ENCODE assay signal across 9 cellular contexts in genomic region chr9:129143461-129143927, GRCh38. TPM values are rescaled to one million over a fixed set of nuclear protein-coding genes. Genes with fewer than 3 reads are reported as not detected.
DNase-seq lines count a peak whose midpoint lies in the region; ATAC-seq, FAIRE-seq and TF ChIP-seq lines count a peak whose summit lies in the region.
"Had no signal": no experiment of that assay in that cellular context is flagged by ENCODE, and none has a peak within 500 bp of the region (broad histone marks: within the 10 kb centered on the region; RNA-seq: fewer than 3 reads in every experiment).

No MANE protein-coding gene starts in this region.

- no peaks in the 10 kb centered on the region for H3K36me3 ChIP-seq in body of pancreas (replicated peaks in 1 of 2; ENCODE audit: insufficient read depth in 1 of 2, low read depth in 2 of 2)
- H3K36me3 ChIP-seq in keratinocyte (ENCODE audit: control insufficient read depth in 2 of 2, extremely low read depth in 1 of 2, insufficient read depth in 2 of 2, low read length in 2 of 2) = peaks cover 18 to 28% of the 10 kb centered on the region in 2 experiments
- peaks cover 24% of the 10 kb centered on the region for H3K36me3 ChIP-seq in CD8-positive, alpha-beta memory T cell (ENCODE audit: insufficient read depth, low read length)

- H3K79me2 ChIP-seq in keratinocyte (ENCODE audit: control insufficient read depth, insufficient read depth, low read length) = peaks cover 6% of the 10 kb centered on the region

- no peak for DNase-seq in HFFc6
- DNase-seq in body of pancreas = peak in 3 of 4 donors; percentile 45 to 69 (median 51)
- DNase-seq in keratinocyte (ENCODE audit: low read depth, low spot score) = no peak
- no peak for DNase-seq in stimulated activated naive B cell treated with anti-CD40 and anti-IgM and Interleukin-4, amounts not matched to agents 10 μg/mL and 1 μg/mL and 100 μg/mL, for 72 hours
- no peak for DNase-seq in GM19240 (ENCODE audit: insufficient read length, low spot score)
- DNase-seq in CD8-positive, alpha-beta memory T cell = no peak
- no peak for DNase-seq in 8988T
- no peak for DNase-seq in stimulated activated naive CD8-positive, alpha-beta T cell treated with anti-CD3 and anti-CD28 coated beads, Interleukin-15, amount 100 ng/mL, for 72 hours

- no peak overlapping the region for H2AFZ ChIP-seq in keratinocyte (ENCODE audit: control insufficient read depth, low read length)

- intact Hi-C loops in body of pancreas (cut with DNase I) = loop anchor here (2.0 kb wide), 1 partner anchor 29 kb away; no protein-coding TSS in a partner anchor

- no peaks in the 10 kb centered on the region for H3K9me3 Mint-ChIP-seq in HFFc6
- H3K9me3 Mint-ChIP-seq in stimulated activated naive B cell treated with anti-CD40 and anti-IgM and Interleukin-4, amounts not matched to agents 10 μg/mL and 1 μg/mL and 100 μg/mL, for 72 hours = no peaks in the 10 kb centered on the region
- no peaks in the 10 kb centered on the region for H3K9me3 Mint-ChIP-seq in CD8-positive, alpha-beta memory T cell
- H3K9me3 Mint-ChIP-seq in stimulated activated naive CD8-positive, alpha-beta T cell treated with anti-CD3 and anti-CD28 coated beads, Interleukin-15, amount 100 ng/mL, for 72 hours = no peaks in the 10 kb centered on the region
- H3K9me3 Mint-ChIP-seq: immature natural killer cell had no signal

- H3K27me3 Mint-ChIP-seq in HFFc6 (ENCODE audit: insufficient read depth) = peaks cover 2% of the 10 kb centered on the region; the same call in 1 of the 2 replicates
- no peaks in the 10 kb centered on the region for H3K27me3 Mint-ChIP-seq in stimulated activated naive B cell treated with anti-CD40 and anti-IgM and Interleukin-4, amounts not matched to agents 10 μg/mL and 1 μg/mL and 100 μg/mL, for 72 hours
- peaks cover 0 to 1% of the 10 kb centered on the region in 2 donors for H3K27me3 Mint-ChIP-seq in CD8-positive, alpha-beta memory T cell
- H3K27me3 Mint-ChIP-seq in stimulated activated naive CD8-positive, alpha-beta T cell treated with anti-CD3 and anti-CD28 coated beads, Interleukin-15, amount 100 ng/mL, for 72 hours = no peaks in the 10 kb centered on the region

- H3K9me3 ChIP-seq in body of pancreas (no peaks in the 10 kb centered on the region), keratinocyte (ENCODE audit: control insufficient read depth, low read depth, low read length) (no peaks in the 10 kb centered on the region)
- no peaks in the 10 kb centered on the region for H3K9me3 ChIP-seq in CD8-positive, alpha-beta memory T cell (ENCODE audit: low read length)

- ATAC-seq in body of pancreas = no peak
- ATAC-seq in stimulated activated naive B cell treated with anti-CD40 and anti-IgM and Interleukin-4, amounts not matched to agents 10 μg/mL and 1 μg/mL and 100 μg/mL, for 72 hours (replicated peaks) = no peak
- no peak for ATAC-seq in stimulated activated naive CD8-positive, alpha-beta T cell treated with anti-CD3 and anti-CD28 coated beads, Interleukin-15, amount 100 ng/mL, for 72 hours

- WGBS in body of pancreas, 2 donors = 37 to 49% methylated on average over 6 to 10 of the region's 11 CpGs

- peak overlapping the region; percentile 45 for H3K4me2 ChIP-seq in keratinocyte (ENCODE audit: control insufficient read depth, extremely low read depth, insufficient read depth, low read depth, low read length)

- peak overlapping the region; percentile 76 for H3K4me3 Mint-ChIP-seq in HFFc6
- peak overlapping the region; percentile 21 to 32 for H3K4me3 Mint-ChIP-seq in stimulated activated naive B cell treated with anti-CD40 and anti-IgM and Interleukin-4, amounts not matched to agents 10 μg/mL and 1 μg/mL and 100 μg/mL, for 72 hours
- no peak overlapping the region for H3K4me3 Mint-ChIP-seq in CD8-positive, alpha-beta memory T cell
- H3K4me3 Mint-ChIP-seq in stimulated activated naive CD8-positive, alpha-beta T cell treated with anti-CD3 and anti-CD28 coated beads, Interleukin-15, amount 100 ng/mL, for 72 hours = no peak overlapping the region

- H3K9me1 ChIP-seq in keratinocyte (ENCODE audit: control insufficient read depth, extremely low read depth, insufficient read depth, low read length) = peaks cover 2% of the 10 kb centered on the region

- dilution Hi-C loops in keratinocyte (cut with MboI; ENCODE audit: extremely low pct_ligation_motif_present, low sequenced_read_pairs) = no loop called here

- POLR2A ChIA-PET in CD8-positive, alpha-beta memory T cell (lab: Charles Lee) = interaction anchor here (0.8 to 1.2 kb wide), 4 partner anchors 13 to 482 kb away, joined by 3 to 10 read pairs (median 4); partner anchors contain the start of genes IER5L and NTMT1

- peak overlapping the region; percentile 97 for H3K27ac Mint-ChIP-seq in HFFc6
- H3K27ac Mint-ChIP-seq in stimulated activated naive B cell treated with anti-CD40 and anti-IgM and Interleukin-4, amounts not matched to agents 10 μg/mL and 1 μg/mL and 100 μg/mL, for 72 hours = peak overlapping the region; percentile 47
- peak overlapping the region in 2 of 8 donors; percentile 39 to 90 for H3K27ac Mint-ChIP-seq in CD8-positive, alpha-beta memory T cell
- H3K27ac Mint-ChIP-seq in stimulated activated naive CD8-positive, alpha-beta T cell treated with anti-CD3 and anti-CD28 coated beads, Interleukin-15, amount 100 ng/mL, for 72 hours = no peak overlapping the region

- H3K27ac ChIP-seq in body of pancreas = peak overlapping the region; percentile 55 to 100 (median 98)
- H3K27ac ChIP-seq in keratinocyte (ENCODE audit: control insufficient read depth, insufficient read depth, low read length) = no peak overlapping the region
- H3K27ac ChIP-seq in CD8-positive, alpha-beta memory T cell (ENCODE audit: low read depth, low read length) = no peak overlapping the region

- TF ChIP-seq CTCF in HFFc6 (IDR thresholded peaks at IDR 0.05) = no peak
- TF ChIP-seq CTCF in body of pancreas (IDR thresholded peaks at IDR 0.05) = no peak
- no peak for TF ChIP-seq CTCF in keratinocyte (optimal IDR thresholded peaks at IDR 0.05 in 1 of 3, IDR thresholded peaks at IDR 0.05 in 1 of 3, conservative IDR thresholded peaks at IDR 0.05 in 1 of 3; ENCODE audit: extremely low read depth in 1 of 3, insufficient read depth in 2 of 3, low read length in 3 of 3)

- H3K4me1 Mint-ChIP-seq in HFFc6 (ENCODE audit: low read depth) = peaks cover 85% of the 10 kb centered on the region
- peaks cover 49 to 60% of the 10 kb centered on the region in 2 donors for H3K4me1 Mint-ChIP-seq in stimulated activated naive B cell treated with anti-CD40 and anti-IgM and Interleukin-4, amounts not matched to agents 10 μg/mL and 1 μg/mL and 100 μg/mL, for 72 hours
- H3K4me1 Mint-ChIP-seq in CD8-positive, alpha-beta memory T cell = peaks cover 28 to 47% (median 29%) of the 10 kb centered on the region in 3 donors
- peaks cover 55% of the 10 kb centered on the region for H3K4me1 Mint-ChIP-seq in stimulated activated naive CD8-positive, alpha-beta T cell treated with anti-CD3 and anti-CD28 coated beads, Interleukin-15, amount 100 ng/mL, for 72 hours

- H3K4me3 ChIP-seq in body of pancreas (no peak overlapping the region), keratinocyte (ENCODE audit: control insufficient read depth in 2 of 3, extremely low read depth in 1 of 3, insufficient read depth in 2 of 3, low read depth in 1 of 3, low read length in 3 of 3) (no peak overlapping the region)
- no peak overlapping the region for H3K4me3 ChIP-seq in CD8-positive, alpha-beta memory T cell (ENCODE audit: low read length)

- no peak overlapping the region for H3K9ac ChIP-seq in keratinocyte (ENCODE audit: control insufficient read depth, extremely low read depth, insufficient read depth, low read length)

- H3K36me3 Mint-ChIP-seq in HFFc6 (ENCODE audit: low read depth) = peaks cover 6% of the 10 kb centered on the region; the same call in 1 of the 2 replicates
- peaks cover 27 to 31% of the 10 kb centered on the region in 2 donors for H3K36me3 Mint-ChIP-seq in stimulated activated naive B cell treated with anti-CD40 and anti-IgM and Interleukin-4, amounts not matched to agents 10 μg/mL and 1 μg/mL and 100 μg/mL, for 72 hours
- H3K36me3 Mint-ChIP-seq in CD8-positive, alpha-beta memory T cell = peaks cover 0 to 33% (median 2%) of the 10 kb centered on the region in 3 donors

- CTCF ChIA-PET in CD8-positive, alpha-beta memory T cell (lab: Charles Lee) = interaction anchor here (0.7 to 7.8 kb wide), 28 partner anchors 8 to 583 kb away, joined by 3 to 122 read pairs (median 5); partner anchors contain the start of genes C9orf50 and NTMT1

- H4K20me1 ChIP-seq in keratinocyte (ENCODE audit: control insufficient read depth, extremely low read depth, insufficient read depth, low read length) = no peaks in the 10 kb centered on the region

- no peak for TF ChIP-seq POLR2A in body of pancreas (IDR thresholded peaks at IDR 0.05)

- H3K4me1 ChIP-seq in body of pancreas (peaks cover 71% of the 10 kb centered on the region), keratinocyte (ENCODE audit: control insufficient read depth, extremely low read depth, insufficient read depth, low read length) (peaks cover 48% of the 10 kb centered on the region)
- H3K4me1 ChIP-seq in CD8-positive, alpha-beta memory T cell (ENCODE audit: insufficient read depth, low read length) = peaks cover 38% of the 10 kb centered on the region

- FAIRE-seq in keratinocyte (lab: Jason Lieb, UNC) = no peak

- no peaks in the 10 kb centered on the region for H3K27me3 ChIP-seq in body of pancreas
- H3K27me3 ChIP-seq in keratinocyte (ENCODE audit: control insufficient read depth, extremely low read depth, insufficient read depth, low read length) = no peaks in the 10 kb centered on the region
- H3K27me3 ChIP-seq in CD8-positive, alpha-beta memory T cell (ENCODE audit: insufficient read depth, low read length, poor library complexity, severe bottlenecking) = no peaks in the 10 kb centered on the region

RNA-seq across cellular contexts. Expression of gene PTPA, which starts 32.3 kb away (rescaled TPM):
- total RNA-seq in HFFc6 (2021; fragmentation: NEBNext Ultra II Directional; extraction: Animal tissue kit (Norgen Biotek cat#: 25700)) = 100 to 1,000 TPM; 153 to 170 (median 162) TPM
- total RNA-seq in body of pancreas = 10 to 100 TPM; 32.7 to 52.1 TPM
- 86.8 to 127 TPM (median 98.0 TPM) in 3 replicates for polyA plus RNA-seq in keratinocyte
- polyA plus RNA-seq in keratinocyte (2011; ENCODE audit: low read depth) = 14.6 TPM
- polyA plus RNA-seq in keratinocyte (2011; cell fraction: cytosol; rRNA removed) = 80.8 and 81.8 TPM in 2 replicates
- 77.5 and 93.2 TPM in 2 replicates for polyA plus RNA-seq in keratinocyte (2011; cell fraction: nucleus; rRNA removed)
- 43.8 and 93.0 TPM in 2 replicates for polyA plus RNA-seq in keratinocyte (2012; ENCODE audit: low replicate concordance)
- 113 to 151 TPM (median 121 TPM) in 3 replicates for polyA minus RNA-seq in keratinocyte
- 77.1 TPM for polyA minus RNA-seq in keratinocyte (2011; cell fraction: cytosol; rRNA and poly(A)+ RNA removed)
- 43.4 and 67.5 TPM in 2 replicates for polyA minus RNA-seq in keratinocyte (2011; cell fraction: nucleus; rRNA and poly(A)+ RNA removed)
- total RNA-seq in CD8-positive, alpha-beta memory T cell = 100 to 1,000 TPM; 107 to 116 TPM
- 15.6 TPM for polyA plus RNA-seq in CD8-positive, alpha-beta memory T cell

RNA-seq across cellular contexts. Expression of gene CRAT, which starts 32.9 kb away (rescaled TPM):
- 10 to 100 TPM; 35.5 to 50.2 (median 42.6) TPM for total RNA-seq in HFFc6 (2021; fragmentation: NEBNext Ultra II Directional; extraction: Animal tissue kit (Norgen Biotek cat#: 25700))
- 100 to 1,000 TPM in 1 of 2 donors, 10 to 100 TPM in 1; 84.8 to 112 TPM for total RNA-seq in body of pancreas
- 6.5 to 12.5 TPM (median 8.2 TPM) in 3 replicates for polyA plus RNA-seq in keratinocyte
- 4.9 TPM for polyA plus RNA-seq in keratinocyte (2011; ENCODE audit: low read depth)
- polyA plus RNA-seq in keratinocyte (2011; cell fraction: cytosol; rRNA removed) = 9.8 and 18.3 TPM in 2 replicates
- 10.5 and 15.6 TPM in 2 replicates for polyA plus RNA-seq in keratinocyte (2011; cell fraction: nucleus; rRNA removed)
- 10.2 and 14.1 TPM in 2 replicates for polyA plus RNA-seq in keratinocyte (2012; ENCODE audit: low replicate concordance)
- 9.7 to 30.8 TPM (median 11.2 TPM) in 3 replicates for polyA minus RNA-seq in keratinocyte
- polyA minus RNA-seq in keratinocyte (2011; cell fraction: cytosol; rRNA and poly(A)+ RNA removed) = 22.8 TPM
- 6.5 and 7.5 TPM in 2 replicates for polyA minus RNA-seq in keratinocyte (2011; cell fraction: nucleus; rRNA and poly(A)+ RNA removed)
- total RNA-seq in CD8-positive, alpha-beta memory T cell = 1 to 10 TPM; 9.8 to 10.0 TPM
- 20.1 TPM for polyA plus RNA-seq in CD8-positive, alpha-beta memory T cell

RNA-seq across cellular contexts. Expression of gene IER5L, which starts 34.6 kb away (rescaled TPM):
- 10 to 100 TPM; 28.5 to 45.1 (median 42.2) TPM for total RNA-seq in HFFc6 (2021; fragmentation: NEBNext Ultra II Directional; extraction: Animal tissue kit (Norgen Biotek cat#: 25700))
- 1 to 10 TPM; 3.0 to 4.4 TPM for total RNA-seq in body of pancreas
- 2.1 to 3.6 TPM (median 2.8 TPM) in 3 replicates for polyA plus RNA-seq in keratinocyte
- polyA plus RNA-seq in keratinocyte (2011; ENCODE audit: low read depth) = 4.1 TPM
- polyA plus RNA-seq in keratinocyte (2011; cell fraction: cytosol; rRNA removed) = 0.75 and 2.7 TPM in 2 replicates
- 2.1 and 4.5 TPM in 2 replicates for polyA plus RNA-seq in keratinocyte (2011; cell fraction: nucleus; rRNA removed)
- 2.4 and 5.1 TPM in 2 replicates for polyA plus RNA-seq in keratinocyte (2012; ENCODE audit: low replicate concordance)
- polyA minus RNA-seq in keratinocyte = 1.3 to 1.4 TPM (median 1.3 TPM) in 3 replicates
- 18.4 TPM for polyA minus RNA-seq in keratinocyte (2011; cell fraction: cytosol; rRNA and poly(A)+ RNA removed)
- 4.3 and 7.5 TPM in 2 replicates for polyA minus RNA-seq in keratinocyte (2011; cell fraction: nucleus; rRNA and poly(A)+ RNA removed)
- total RNA-seq in CD8-positive, alpha-beta memory T cell = 1 to 10 TPM; 2.8 to 3.0 TPM
- polyA plus RNA-seq in CD8-positive, alpha-beta memory T cell = 0.16 TPM

Comparison
In these comparisons a context has a peak if more than half of its experiments do, and no peak if none do; other contexts are left out.
1. DNase-seq: peak in body of pancreas (3 of 4); none in HFFc6 (single experiment), keratinocyte (single experiment), stimulated activated naive B cell treated with anti-CD40 and anti-IgM and Interleukin-4, amounts not matched to agents 10 μg/mL and 1 μg/mL and 100 μg/mL, for 72 hours (single experiment), GM19240 (single experiment), CD8-positive, alpha-beta memory T cell (0 of 5), 8988T (single experiment) and stimulated activated naive CD8-positive, alpha-beta T cell treated with anti-CD3 and anti-CD28 coated beads, Interleukin-15, amount 100 ng/mL, for 72 hours (0 of 2).
2. H3K27ac Mint-ChIP-seq: peak in HFFc6 (single experiment) and stimulated activated naive B cell treated with anti-CD40 and anti-IgM and Interleukin-4, amounts not matched to agents 10 μg/mL and 1 μg/mL and 100 μg/mL, for 72 hours (single experiment); none in stimulated activated naive CD8-positive, alpha-beta T cell treated with anti-CD3 and anti-CD28 coated beads, Interleukin-15, amount 100 ng/mL, for 72 hours (0 of 2).
3. H3K4me3 Mint-ChIP-seq: peak in HFFc6 (single experiment) and stimulated activated naive B cell treated with anti-CD40 and anti-IgM and Interleukin-4, amounts not matched to agents 10 μg/mL and 1 μg/mL and 100 μg/mL, for 72 hours (2 of 2); none in CD8-positive, alpha-beta memory T cell (0 of 7) and stimulated activated naive CD8-positive, alpha-beta T cell treated with anti-CD3 and anti-CD28 coated beads, Interleukin-15, amount 100 ng/mL, for 72 hours (0 of 2).
4. H3K27ac ChIP-seq: peak in body of pancreas (4 of 4); none in keratinocyte (single experiment) and CD8-positive, alpha-beta memory T cell (single experiment).
5. RNA of gene IER5L, which starts 34.6 kb away (total RNA-seq): 28.5 to 45.1 TPM in HFFc6; 3.0 to 4.4 TPM in body of pancreas and 2.8 to 3.0 TPM in CD8-positive, alpha-beta memory T cell; every median in the first group is over 4 times any median in the second.